ENCODE assay signal across 26 cellular contexts in genomic region chr1:245788886-245789285, GRCh38.
"Had no signal": no experiment of that assay in that cellular context is flagged by ENCODE, and none has a peak within 500 bp of the region (broad histone marks: within the 10 kb centered on the region; RNA-seq: fewer than 3 reads in every experiment).

No MANE protein-coding gene starts in this region.

- H3K4me1 Mint-ChIP-seq: activated CD4-positive, alpha-beta T cell treated with anti-CD3 and anti-CD28 coated beads for 36 hours; activated naive CD8-positive, alpha-beta T cell treated with anti-CD3 and anti-CD28 coated beads, Interleukin-2, amount 10 ng/mL, durations not matched to agents 7 days and 5 days had no signal

- H3K27me3 Mint-ChIP-seq: activated CD4-positive, alpha-beta T cell treated with anti-CD3 and anti-CD28 coated beads for 36 hours; activated naive CD8-positive, alpha-beta T cell treated with anti-CD3 and anti-CD28 coated beads, Interleukin-2, amount 10 ng/mL, durations not matched to agents 7 days and 5 days had no signal

- H3K4me3 Mint-ChIP-seq: activated CD4-positive, alpha-beta T cell treated with anti-CD3 and anti-CD28 coated beads for 36 hours; activated CD8-positive, alpha-beta T cell treated with anti-CD3 and anti-CD28 coated beads, Interleukin-2, amount 10 ng/mL, durations not matched to agents 7 days and 5 days; activated naive CD8-positive, alpha-beta T cell treated with anti-CD3 and anti-CD28 coated beads, Interleukin-2, amount 10 ng/mL, durations not matched to agents 7 days and 5 days; T-helper 2 cell treated with Interferon-gamma antibody and Interleukin-4, amounts not matched to agents 5 μg/mL and 100 μg/mL, for 36 hours had no signal

- H3K9me3 ChIP-seq: adrenal gland had no signal

- H3K27me3 ChIP-seq: adrenal gland had no signal

- H3K36me3 ChIP-seq: adrenal gland, WERI-Rb-1 had no signal

- H3K27ac Mint-ChIP-seq: activated CD4-positive, alpha-beta T cell treated with anti-CD3 and anti-CD28 coated beads for 36 hours; activated CD8-positive, alpha-beta T cell treated with anti-CD3 and anti-CD28 coated beads, Interleukin-2, amount 10 ng/mL, durations not matched to agents 7 days and 5 days; activated naive CD8-positive, alpha-beta T cell treated with anti-CD3 and anti-CD28 coated beads, Interleukin-2, amount 10 ng/mL, durations not matched to agents 7 days and 5 days; T-helper 2 cell treated with Interferon-gamma antibody and Interleukin-4, amounts not matched to agents 5 μg/mL and 100 μg/mL, for 36 hours had no signal

- H3K4me3 ChIP-seq: adrenal gland, SK-N-MC had no signal

- H3K4me1 ChIP-seq: adrenal gland had no signal

- H3K9me3 Mint-ChIP-seq: activated naive CD8-positive, alpha-beta T cell treated with anti-CD3 and anti-CD28 coated beads, Interleukin-2, amount 10 ng/mL, durations not matched to agents 7 days and 5 days; T-helper 2 cell treated with Interferon-gamma antibody and Interleukin-4, amounts not matched to agents 5 μg/mL and 100 μg/mL, for 36 hours had no signal

- H3K36me3 Mint-ChIP-seq: activated naive CD8-positive, alpha-beta T cell treated with anti-CD3 and anti-CD28 coated beads, Interleukin-2, amount 10 ng/mL, durations not matched to agents 7 days and 5 days had no signal

- DNase-seq: activated CD4-positive, alpha-beta T cell treated with anti-CD3 and anti-CD28 coated beads for 36 hours; activated CD4-positive, alpha-beta T cell treated with anti-CD3 and anti-CD28 coated beads, Interleukin-2, amount 50 U/mL, for 1 hour; activated CD8-positive, alpha-beta memory T cell treated with anti-CD3 and anti-CD28 coated beads, Interleukin-2, amount 50 U/mL, for 48 hours; activated CD8-positive, alpha-beta T cell treated with anti-CD3 and anti-CD28 coated beads, Interleukin-2, amount 10 ng/mL, durations not matched to agents 7 days and 5 days; activated naive CD4-positive, alpha-beta T cell treated with anti-CD3 and anti-CD28 coated beads, Interleukin-2, amount 50 U/mL, for 16 hours; activated naive CD8-positive, alpha-beta T cell treated with anti-CD3 and anti-CD28 coated beads, Interleukin-2, amount 10 ng/mL, durations not matched to agents 7 days and 5 days; activated T-cell treated with anti-CD3 and anti-CD28 coated beads, Interleukin-2, amount 50 U/mL, for 1 hour; adrenal gland; anterior cingulate cortex; KG1; MV-4-11; NCI-H1105; NCI-H1436; NCI-H187; NCI-H2081; NCI-H510A treated with DMSO at 0.1 percent for 48 hours; NCI-H69; NK-92 treated with Interleukin-12 subunit alpha and Interleukin-12 subunit beta, amount 100 ng/mL, for 24 hours; OCI-M1; RPMI8226; SW 1271; WERI-Rb-1 had no signal

- H3K27ac ChIP-seq: adrenal gland, SK-N-MC, WERI-Rb-1 had no signal

- ATAC-seq: activated CD4-positive, alpha-beta T cell treated with anti-CD3 and anti-CD28 coated beads for 36 hours; activated CD8-positive, alpha-beta T cell treated with anti-CD3 and anti-CD28 coated beads, Interleukin-2, amount 10 ng/mL, durations not matched to agents 7 days and 5 days; Panc1; Right ventricle myocardium inferior had no signal
